In genomic region chr22:39959640-39960447, GRCh38 we compare ENCODE assay signal across 8 cellular contexts. TPM values are rescaled to one million over a fixed set of nuclear protein-coding genes. Genes with fewer than 3 reads are reported as not detected.
A peak's percentile ranks its signal among the peaks of the same experiment; 100 is the strongest.
DNase-seq lines count a peak whose midpoint lies in the region; ATAC-seq, FAIRE-seq and TF ChIP-seq lines count a peak whose summit lies in the region.

Gene TMA7B, plus strand, starts transcription at chr22:39960397. Its CDS starts 3,978 bp downstream, at chr22:39964375.

- CTCF ChIA-PET in K562 (lab: Yijun Ruan, JAX; ENCODE audit: low intra/inter-chr PET ratio) = no interaction called here

- in situ Hi-C loops in K562 (cut with MboI) = no loop called here

- no peaks in the 10 kb centered on the region; the same call in 2 of the 3 replicates for H3K79me2 ChIP-seq in K562 (ENCODE audit: control insufficient read depth, insufficient read depth, low read length)

- peaks cover 3% of the 10 kb centered on the region for H3K9me1 ChIP-seq in K562 (ENCODE audit: control insufficient read depth, insufficient read depth, low read length)

- H3K36me3 ChIP-seq in K562 (ENCODE audit: control insufficient read depth, insufficient read depth, low read length) (peaks cover 92% of the 10 kb centered on the region), lower lobe of right lung (no peaks in the 10 kb centered on the region)

- no peak for TF ChIP-seq EP300 in K562 (IDR thresholded peaks at IDR 0.05; ENCODE audit: low read length)

- 48% methylated on average over 13 of the region's 14 CpGs for WGBS in K562 (ENCODE audit: insufficient coverage, low coverage, missing lambda C conversion rate)

- TF ChIP-seq POLR2A in GM12891 (IDR thresholded peaks at IDR 0.05; ENCODE audit: low read depth, low read length) (no peak), K562 (conservative IDR thresholded peaks at IDR 0.05) (no peak)

- FAIRE-seq in GM12891 (lab: Jason Lieb, UNC) (peak; percentile 94), K562 (lab: Jason Lieb, UNC) (peak; percentile 89)

- BruUV-seq in K562 (replicated peaks; lab: Mats Ljungman, UMichigan) = no TSS peak

- TF ChIP-seq CTCF in K562 (IDR thresholded peaks at IDR 0.05 in 2 of 3, conservative IDR thresholded peaks at IDR 0.05 in 1 of 3; ENCODE audit: insufficient read depth in 2 of 3, low read depth in 1 of 3, low read length in 3 of 3) (peak; percentile 32 to 37 (median 33); a peak in 4 of 6 replicates), lower lobe of right lung (IDR thresholded peaks at IDR 0.05) (peak; percentile 22)

- H3K27me3 ChIP-seq in K562 (ENCODE audit: control insufficient read depth in 2 of 2, insufficient read depth in 2 of 2, low read length in 2 of 2) = no peaks in the 10 kb centered on the region
- peaks cover 15% of the 10 kb centered on the region for H3K27me3 ChIP-seq in lower lobe of right lung (ENCODE audit: low read depth)

- H3K9ac ChIP-seq in K562 (ENCODE audit: insufficient read depth in 1 of 2, low read depth in 2 of 2, low read length in 2 of 2) = peak within 1 kb of the TSS; percentile 62 to 75

- peak in 1 of 2 experiments; percentile 42; a peak in 3 of 4 replicates for TF ChIP-seq RAD21 in K562 (CRISPR knock-in tag; conservative IDR thresholded peaks at IDR 0.05 in 1 of 2, IDR thresholded peaks at IDR 0.05 in 1 of 2)

- H2AFZ ChIP-seq in K562 (ENCODE audit: low read depth, low read length) = peak within 1 kb of the TSS; percentile 70; the same call in 1 of the 2 replicates

- peak; percentile 77 for ATAC-seq in K562
- peak; percentile 29 to 51 for ATAC-seq in lower lobe of right lung

- H3K4me3 ChIP-seq in K562 (no peak within 1 kb of the TSS), lower lobe of right lung (no peak within 1 kb of the TSS)

- H3K4me2 ChIP-seq in K562 (ENCODE audit: insufficient read depth, low read length) = peak within 1 kb of the TSS; percentile 29; the same call in 1 of the 2 replicates

- intact Hi-C loops in K562 (cut with micrococcal nuclease) (no loop called here), lower lobe of right lung (cut with DNase I) (no loop called here)

- POLR2A ChIA-PET in K562 (lab: Yijun Ruan, JAX) = interaction anchor here (1.1 to 2.4 kb wide), 3 partner anchors 13 to 17 kb away, joined by 3 to 13 read pairs (median 3); no protein-coding TSS in a partner anchor

- H3K9me3 ChIP-seq in K562 (replicated peaks; ENCODE audit: control insufficient read depth, insufficient read depth, low read depth, low read length) = 0 out of 2 replicates have a peak, but pooled peaks cover 3% of the 10 kb centered on the region
- no peaks in the 10 kb centered on the region for H3K9me3 ChIP-seq in lower lobe of right lung

- peak within 1 kb of the TSS; percentile 95 for H3K27ac ChIP-seq in K562 (ENCODE audit: extremely low read depth, low read depth, low read length)
- no peak within 1 kb of the TSS for H3K27ac ChIP-seq in lower lobe of right lung

- no peak for DNase-seq in GM12891 (ENCODE audit: insufficient read length, low spot score)
- peak; percentile 75 to 86 for DNase-seq in SHP77 (lab: John Stamatoyannopoulos, UW)
- DNase-seq in K562 (ENCODE audit: extremely low read depth in 1 of 4, low spot score in 3 of 4) = peak; percentile 49 to 68 (median 53)
- no peak for DNase-seq in lower lobe of right lung
- no peak for DNase-seq in epidermal melanocyte (ENCODE audit: insufficient read length, low spot score)
- DNase-seq in KG1 (lab: John Stamatoyannopoulos, UW) = no peak
- no peak for DNase-seq in cerebellar cortex (ENCODE audit: low spot score)
- DNase-seq in mucosa of gallbladder (ENCODE audit: low spot score) = no peak

- H3K4me1 ChIP-seq in K562 (replicated peaks in 1 of 2; ENCODE audit: control insufficient read depth in 2 of 2, insufficient read depth in 2 of 2, low read length in 2 of 2) = peaks cover 24 to 41% of the 10 kb centered on the region in 2 experiments
- peaks cover 11% of the 10 kb centered on the region for H3K4me1 ChIP-seq in lower lobe of right lung

- no peaks in the 10 kb centered on the region for H4K20me1 ChIP-seq in K562 (replicated peaks; ENCODE audit: control insufficient read depth, insufficient read depth, low read length)

TF ChIP-seq in GM12891, 5 proteins besides CTCF, POLR2A, EP300 and RAD21:
- TF ChIP-seq POU2F2 (IDR thresholded peaks at IDR 0.05; ENCODE audit: low read depth, low read length) (no peak), PAX5 (IDR thresholded peaks at IDR 0.05; ENCODE audit: insufficient read depth, low read length, severe bottlenecking) (no peak), POLR2AphosphoS5 (IDR thresholded peaks at IDR 0.05; ENCODE audit: low read depth, low read length) (no peak), SPI1 (IDR thresholded peaks at IDR 0.05; ENCODE audit: low read depth, low read length) (no peak), TAF1 (IDR thresholded peaks at IDR 0.05; ENCODE audit: low read depth, low read length) (no peak)

TF ChIP-seq in K562, 482 proteins besides CTCF, POLR2A, EP300 and RAD21 (continues in another document):
- TF ChIP-seq KLF16 (IDR thresholded peaks at IDR 0.05) = peak; percentile 51; the same call in 1 of the 2 replicates
- no peak for TF ChIP-seq ZNF436 (CRISPR knock-in tag; IDR thresholded peaks at IDR 0.05)
- TF ChIP-seq CBX3 (IDR thresholded peaks at IDR 0.05; ENCODE audit: borderline replicate concordance in 1 of 2, low read length in 2 of 2) = peak in 1 of 2 experiments; percentile 36; a peak in 1 of 3 replicates
- TF ChIP-seq ARID1B (IDR thresholded peaks at IDR 0.05) = peak; percentile 27; the same call in 1 of the 2 replicates
- TF ChIP-seq RCOR1 (IDR thresholded peaks at IDR 0.05; ENCODE audit: borderline replicate concordance in 1 of 2, low read depth in 2 of 2, low read length in 2 of 2) = 0 out of 4 replicates have a peak, but pooled peaks of 1 of the 2 experiments have one; percentile 48
- peak; percentile 16; the same call in 1 of the 2 replicates for TF ChIP-seq SMARCA4 (IDR thresholded peaks at IDR 0.05)
- peak; percentile 63; the same call in 1 of the 2 replicates for TF ChIP-seq JUN (IDR thresholded peaks at IDR 0.05; ENCODE audit: borderline replicate concordance, low read depth, low read length)
- no peak for TF ChIP-seq JUN (CRISPR knock-in tag; IDR thresholded peaks at IDR 0.05; ENCODE audit: borderline replicate concordance)
- TF ChIP-seq AFF4 (CRISPR knock-in tag; IDR thresholded peaks at IDR 0.05) = no peak
- TF ChIP-seq ZNF584 (CRISPR knock-in tag; IDR thresholded peaks at IDR 0.05; ENCODE audit: low read depth) = peak; percentile 28; the same call in 1 of the 2 replicates
- 0 out of 4 replicates have a peak, but pooled peaks of 1 of the 2 experiments have one; percentile 19 for TF ChIP-seq HDAC1 (IDR thresholded peaks at IDR 0.05)
- 0 out of 2 replicates have a peak, but pooled peaks have one; percentile 19 for TF ChIP-seq NR4A1 (CRISPR knock-in tag; IDR thresholded peaks at IDR 0.05)
- no peak for TF ChIP-seq NR4A1 (tag; IDR thresholded peaks at IDR 0.05)
- TF ChIP-seq CBFA2T3 (IDR thresholded peaks at IDR 0.05) = peak; percentile 60; the same call in 1 of the 2 replicates

RNA-seq across cellular contexts. Expression of gene TMA7B, which starts in this region (rescaled TPM):
- polyA plus RNA-seq in GM12891 (2012; ENCODE audit: low read depth, missing spikeins) = 0.06 TPM
- 16.1 and 33.1 TPM in 2 replicates for total RNA-seq in K562 (2011; cell fraction: chromatin; rRNA removed; ENCODE audit: low replicate concordance)
- 8.2 and 8.4 TPM in 2 replicates for total RNA-seq in K562 (2011; cell fraction: nucleolus; rRNA removed)
- 15.8 and 17.9 TPM in 2 replicates for total RNA-seq in K562 (2011; cell fraction: nucleoplasm; rRNA removed)
- total RNA-seq in K562 (2014; rRNA removed) = 12.0 and 14.2 TPM in 2 replicates
- total RNA-seq in K562 (2014; rRNA removed; fragmentation: Illumina TruSeq; extraction: Trizol) = 13.9 and 17.0 TPM in 2 replicates
- 5.3 and 5.6 TPM in 2 replicates for total RNA-seq in K562 (2015; rRNA removed; fragmentation: Illumina TruSeq; extraction: Trizol)
- 11.2 and 12.8 TPM in 2 replicates for total RNA-seq in K562 (2021)
- 3.2 and 10.9 TPM in 2 replicates for polyA plus RNA-seq in K562 (2011; rRNA removed)
- 1.0 and 1.5 TPM in 2 replicates for polyA plus RNA-seq in K562 (2011; cell fraction: cytosol; rRNA removed)
- 1.7 and 4.9 TPM in 2 replicates for polyA plus RNA-seq in K562 (2011; cell fraction: nucleus; rRNA removed)
- polyA plus RNA-seq in K562 (2012) = 4.9 and 8.2 TPM in 2 replicates
- polyA plus RNA-seq in K562 (2014; fragmentation: Illumina TruSeq; extraction: Trizol) = 9.4 and 11.8 TPM in 2 replicates
- 1 to 10 TPM; 5.7 to 8.7 TPM for polyA plus RNA-seq in K562 (2014; fragmentation: Nextera tagmentation; extraction: Ambion mirVana)
- polyA plus RNA-seq in K562 (2014; rRNA removed) = 13.2 and 14.5 TPM in 2 replicates
- polyA minus RNA-seq in K562 (2011; rRNA and poly(A)+ RNA removed) = 4.7 and 10.9 TPM in 2 replicates
- 1.0 and 3.1 TPM in 2 replicates for polyA minus RNA-seq in K562 (2011; cell fraction: cytosol; rRNA and poly(A)+ RNA removed)
- 2.2 and 2.6 TPM in 2 replicates for polyA minus RNA-seq in K562 (2011; cell fraction: nucleus; rRNA and poly(A)+ RNA removed)
- total RNA-seq in lower lobe of right lung = 1.4 TPM
- 0.66 TPM for total RNA-seq in mucosa of gallbladder

Comparison
In these comparisons a context has a peak if more than half of its experiments do, and no peak if none do; other contexts are left out.
1. DNase-seq: peak in SHP77 (2 of 2) and K562 (4 of 4); none in GM12891 (single experiment), lower lobe of right lung (single experiment), epidermal melanocyte (single experiment), KG1 (single experiment), cerebellar cortex (single experiment) and mucosa of gallbladder (single experiment).